Comparison of ENCODE assay signal across 7 cellular contexts in the genomic region with DNA sequence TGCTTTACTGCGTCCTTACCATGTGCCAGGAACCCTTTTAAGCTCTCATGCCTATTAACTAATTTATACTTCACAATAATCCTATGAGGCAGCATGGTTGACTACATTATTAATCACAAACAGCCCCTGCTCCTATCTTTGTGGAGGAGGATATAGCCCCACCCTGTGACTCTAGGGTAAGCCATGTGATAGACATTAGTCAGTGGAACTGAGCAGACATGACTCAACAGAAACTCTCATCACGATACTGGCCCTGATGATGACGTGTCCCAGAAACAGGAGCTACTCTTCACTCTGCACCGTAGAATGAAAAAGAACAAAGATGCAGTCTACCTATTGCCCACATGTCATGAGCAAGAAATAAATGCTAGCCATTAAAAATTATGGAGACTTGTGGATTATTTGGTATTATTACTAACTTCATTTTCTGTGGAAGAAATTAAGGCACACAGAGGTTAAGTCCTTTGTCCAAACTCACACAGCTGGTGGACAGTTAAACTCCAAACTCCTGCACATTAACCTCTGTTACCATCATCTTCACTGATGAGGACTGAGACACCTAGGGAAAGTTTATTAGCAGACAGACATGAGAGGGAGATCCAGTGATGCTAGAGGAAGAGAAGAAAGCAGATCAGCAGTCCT. TPM values are rescaled to one million over a fixed set of nuclear protein-coding genes. Genes with fewer than 3 reads are reported as not detected.
DNase-seq lines count a peak whose midpoint lies in the region; ATAC-seq and TF ChIP-seq lines count a peak whose summit lies in the region.

No MANE protein-coding gene starts in this region.

- peaks cover 20% of the 10 kb centered on the region for H3K4me1 Mint-ChIP-seq in chondrocyte (ENCODE audit: low read depth)

- no peaks in the 10 kb centered on the region for H3K27me3 Mint-ChIP-seq in chondrocyte (ENCODE audit: low read depth)

- no peak for TF ChIP-seq CTCF in chondrocyte (IDR thresholded peaks at IDR 0.05)

- peak; percentile 93 for DNase-seq in M059J (ENCODE audit: low read depth)
- DNase-seq in chondrocyte (ENCODE audit: low spot score), result no peak
- peak; percentile 39 for DNase-seq in pulmonary artery endothelial cell (ENCODE audit: low read depth, low spot score)
- DNase-seq in NCI-H446 treated with DMSO at 0.1 percent for 48 hours (lab: John Stamatoyannopoulos, UW), result no peak

- H3K36me3 Mint-ChIP-seq in chondrocyte (ENCODE audit: low read depth), result no peaks in the 10 kb centered on the region

- peak overlapping the region; percentile 45 for H3K27ac Mint-ChIP-seq in chondrocyte (ENCODE audit: unreplicated experiment)

- no peak overlapping the region for H3K4me3 Mint-ChIP-seq in chondrocyte (ENCODE audit: unreplicated experiment)

- peak; percentile 84 for ATAC-seq in GM18867 (IDR thresholded peaks at IDR 0.05; ENCODE audit: unreplicated experiment)
- no peak for ATAC-seq in HG02678 (IDR thresholded peaks at IDR 0.05; ENCODE audit: unreplicated experiment)
- ATAC-seq in GM21447 (IDR thresholded peaks at IDR 0.05; ENCODE audit: unreplicated experiment), result no peak

- H3K9me3 Mint-ChIP-seq in chondrocyte (ENCODE audit: low read depth), result no peaks in the 10 kb centered on the region

RNA-seq across cellular contexts. Expression of a gene that starts 51.2 kb away (rescaled TPM):
- not detected in 2 replicates for total RNA-seq in M059J (2014; rRNA removed; shearing (Covaris generic))
- total RNA-seq in chondrocyte (1.9 to 3.6 TPM (median 3.1 TPM) in 3 replicates), pulmonary artery endothelial cell (1.1 and 2.3 TPM in 2 replicates)

Comparison
In these comparisons a context has a peak if more than half of its experiments do, and no peak if none do; other contexts are left out.
1. DNase-seq: peak in M059J (single experiment) and pulmonary artery endothelial cell (single experiment); none in chondrocyte (single experiment) and NCI-H446 treated with DMSO at 0.1 percent for 48 hours (single experiment).